In genomic region chr11:9120659-9121350, GRCh38 we compare ENCODE assay signal across 15 cellular contexts. TPM values are rescaled to one million over a fixed set of nuclear protein-coding genes. Genes with fewer than 3 reads are reported as not detected.
DNase-seq lines count a peak whose midpoint lies in the region; ATAC-seq, FAIRE-seq and TF ChIP-seq lines count a peak whose summit lies in the region.
"Had no signal": no experiment of that assay in that cellular context is flagged by ENCODE, and none has a peak within 500 bp of the region (broad histone marks: within the 10 kb centered on the region; RNA-seq: fewer than 3 reads in every experiment).

No MANE protein-coding gene starts in this region.

- WGBS in H1 (ENCODE audit: extremely low coverage in 1 of 2, insufficient coverage in 1 of 2, insufficient read length in 1 of 2, insufficient replicate concordance in 2 of 2, low coverage in 1 of 2, low lambda C conversion rate in 2 of 2, missing lambda C conversion rate in 1 of 2), 2 experiments: 46% methylated on average over 7 of the region's 7 CpGs; no CpG with 5 or more reads in 1 of the 2 experiments

- no peak overlapping the region for H3K4me3 Mint-ChIP-seq in neural crest cell

- no peaks in the 10 kb centered on the region for H3F3A ChIP-seq in MM.1S (ENCODE audit: insufficient read depth, low read length)

- POLR2A ChIA-PET in H1 (lab: Charles Lee; ENCODE audit: partially characterized antibody): no interaction called here

- TF ChIP-seq CTCF in MM.1S (IDR thresholded peaks at IDR 0.05; ENCODE audit: low read length) (peak; percentile 41), H1 (IDR thresholded peaks at IDR 0.05; ENCODE audit: control extremely low read depth in 1 of 3, insufficient read depth in 1 of 3, low read depth in 1 of 3, low read length in 3 of 3) (peak; percentile 84 to 99 (median 84)), neural crest cell (conservative IDR thresholded peaks at IDR 0.05) (peak; percentile 41)

- no peak for TF ChIP-seq POLR2A in H1 (IDR thresholded peaks at IDR 0.05; ENCODE audit: control extremely low read depth in 1 of 2, low read depth in 2 of 2, low read length in 2 of 2)

- peak overlapping the region; percentile 2; the same call in 1 of the 2 replicates for H2BK20ac ChIP-seq in H1 (ENCODE audit: low read length)

- H2BK15ac ChIP-seq in H1 (ENCODE audit: low read length): 0 out of 2 replicates have a peak overlapping the region, but pooled peaks have one; percentile 1

- H3K4me3 ChIP-seq in MM.1S (ENCODE audit: low read length) (no peak overlapping the region), H1 (ENCODE audit: extremely low read depth in 1 of 4, insufficient read depth in 2 of 4, low read depth in 3 of 4, low read length in 4 of 4) (0 out of 8 replicates have a peak overlapping the region, but pooled peaks of 1 of the 4 experiments have one; percentile 10)

- H4K20me1 ChIP-seq in MM.1S (ENCODE audit: insufficient read depth, low read length): no peaks in the 10 kb centered on the region
- H4K20me1 ChIP-seq in H1 (replicated peaks in 1 of 2; ENCODE audit: control insufficient read depth in 1 of 2, insufficient read depth in 2 of 2, low read length in 2 of 2): no peaks in the 10 kb centered on the region

- H3K4ac ChIP-seq in H1 (replicated peaks; ENCODE audit: insufficient read length, low read depth, low read length): no peak overlapping the region

- no peaks in the 10 kb centered on the region for H3K79me2 ChIP-seq in MM.1S (ENCODE audit: low read length)
- no peaks in the 10 kb centered on the region for H3K79me2 ChIP-seq in H1 (ENCODE audit: control insufficient read depth in 1 of 2, insufficient read depth in 2 of 2, low read length in 2 of 2)

- no peak; a peak in 1 of 3 replicates for TF ChIP-seq EP300 in H1 (IDR thresholded peaks at IDR 0.05; ENCODE audit: borderline replicate concordance in 1 of 2, low read depth in 2 of 2, low read length in 2 of 2)

- H3K56ac ChIP-seq in H1 (replicated peaks; ENCODE audit: insufficient read length, low read depth, low read length): no peak overlapping the region

- no peak for ATAC-seq in GM18867 (IDR thresholded peaks at IDR 0.05; ENCODE audit: unreplicated experiment)
- ATAC-seq: left ventricle myocardium superior had no signal

- H3K27me3 ChIP-seq in MM.1S (replicated peaks; ENCODE audit: insufficient read depth, low read length) (no peaks in the 10 kb centered on the region), H1 (replicated peaks in 1 of 4; ENCODE audit: control insufficient read depth in 3 of 4, extremely low read depth in 1 of 4, insufficient read depth in 3 of 4, low read length in 3 of 4) (no peaks in the 10 kb centered on the region)

- peak overlapping the region; percentile 56; the same call in 1 of the 2 replicates for H2BK12ac ChIP-seq in H1 (ENCODE audit: low read depth, low read length)

- DNase-seq in DMS53 (lab: John Stamatoyannopoulos, UW): peak; percentile 65
- no peak for DNase-seq in DMS53 treated with DMSO at 0.1 percent for 48 hours (lab: John Stamatoyannopoulos, UW; ENCODE audit: unreplicated experiment)
- DNase-seq in MM.1S: no peak
- peak; percentile 36 to 78 for DNase-seq in H1 (ENCODE audit: low read depth in 1 of 2, low spot score in 2 of 2)
- no peak for DNase-seq in neural crest cell (ENCODE audit: low read depth, low spot score)
- DNase-seq in activated CD4-positive, alpha-beta T cell treated with anti-CD3 and anti-CD28 coated beads for 48 hours: no peak
- no peak for DNase-seq in T-helper 1 cell
- DNase-seq: effector CD4-positive, alpha-beta T cell; left ventricle myocardium superior; NCI-H510A had no signal

- no peak overlapping the region for H3K18ac ChIP-seq in H1 (ENCODE audit: extremely low read depth, low read length)

- H3K23ac ChIP-seq in H1 (ENCODE audit: insufficient read length): no peak overlapping the region

- peak; percentile 48 to 68 for TF ChIP-seq RAD21 in H1 (IDR thresholded peaks at IDR 0.05 in 1 of 2, conservative IDR thresholded peaks at IDR 0.05 in 1 of 2; ENCODE audit: low read depth in 2 of 2, low read length in 2 of 2)

- no peak overlapping the region for H2AK5ac ChIP-seq in H1 (ENCODE audit: low read depth, low read length)

- no peak overlapping the region for H4K8ac ChIP-seq in H1 (ENCODE audit: extremely low read depth, insufficient read depth, low read length)

- H3K27ac Mint-ChIP-seq in neural crest cell (ENCODE audit: unreplicated experiment): no peak overlapping the region

- H3K4me2 ChIP-seq in MM.1S (ENCODE audit: low read depth, low read length) (no peak overlapping the region), H1 (ENCODE audit: insufficient read depth in 1 of 2, low read depth in 2 of 2, low read length in 2 of 2) (peak overlapping the region; percentile 18 to 51; a peak in 3 of 4 replicates)

- H3K36me3 ChIP-seq in MM.1S (replicated peaks; ENCODE audit: insufficient read depth, low read length): no peaks in the 10 kb centered on the region
- H3K36me3 ChIP-seq in H1 (ENCODE audit: control insufficient read depth in 2 of 4, insufficient read depth in 4 of 4, low read length in 3 of 4): no peaks in the 10 kb centered on the region

- H3K9me3 ChIP-seq in MM.1S (replicated peaks; ENCODE audit: insufficient read depth, low read length): no peaks in the 10 kb centered on the region
- H3K9me3 ChIP-seq in H1 (ENCODE audit: insufficient read depth in 2 of 2, low read depth in 1 of 2, low read length in 1 of 2): no peaks in the 10 kb centered on the region

- H2BK5ac ChIP-seq in H1 (ENCODE audit: low read depth, low read length): peak overlapping the region; percentile 60; the same call in 1 of the 2 replicates

- H3K79me1 ChIP-seq in H1 (ENCODE audit: low read depth, low read length): no peaks in the 10 kb centered on the region

- H2BK120ac ChIP-seq in H1 (replicated peaks; ENCODE audit: low read depth, low read length): peak overlapping the region; percentile 45

- peak; percentile 95 for FAIRE-seq in H1 (lab: Jason Lieb, UNC)
- FAIRE-seq: A204.1, GM12891 had no signal

- CTCF ChIA-PET in H1 (lab: Charles Lee; ENCODE audit: partially characterized antibody): interaction anchor here (0.6 to 13.0 kb wide), 11 partner anchors 8 to 106 kb away, joined by 3 to 103 read pairs (median 5); no protein-coding TSS in a partner anchor

- no peaks in the 10 kb centered on the region for H3K4me1 ChIP-seq in MM.1S (ENCODE audit: low read length)
- H3K4me1 ChIP-seq in H1 (replicated peaks in 1 of 4; ENCODE audit: control insufficient read depth in 3 of 4, insufficient read depth in 4 of 4, low read length in 3 of 4): peaks cover 4 to 9% (median 5%) of the 10 kb centered on the region in 4 experiments; a peak in 5 of 7 replicates

- no peaks in the 10 kb centered on the region for H3K23me2 ChIP-seq in H1 (ENCODE audit: low read depth, low read length)

- H3K9ac ChIP-seq in MM.1S (ENCODE audit: low read length) (no peak overlapping the region), H1 (replicated peaks in 1 of 4; ENCODE audit: extremely low read depth in 1 of 4, low read depth in 3 of 4, low read length in 3 of 4) (no peak overlapping the region)

- H3K4me1 Mint-ChIP-seq in neural crest cell: peaks cover 5% of the 10 kb centered on the region

- H2AFZ ChIP-seq in MM.1S (ENCODE audit: low read length) (no peak overlapping the region), H1 (ENCODE audit: low read length) (0 out of 2 replicates have a peak overlapping the region, but pooled peaks have one; percentile 1)

- H3K14ac ChIP-seq in H1 (ENCODE audit: insufficient read length): no peak overlapping the region

- H3K27ac ChIP-seq in MM.1S (ENCODE audit: low read length) (no peak overlapping the region), H1 (ENCODE audit: low read depth, low read length) (no peak overlapping the region)
- H3K27ac ChIP-seq: HL-60, VCaP had no signal

- H4K5ac ChIP-seq in H1 (ENCODE audit: insufficient read length, low read depth, low read length): peak overlapping the region; percentile 31

- H3K9me2 ChIP-seq in MM.1S (replicated peaks; ENCODE audit: insufficient read depth, low read length): no peaks in the 10 kb centered on the region

- peak overlapping the region; percentile 22 for H4K91ac ChIP-seq in H1 (replicated peaks; ENCODE audit: insufficient read length, low read length)

- H3K9me3 Mint-ChIP-seq in neural crest cell: no peaks in the 10 kb centered on the region

- peaks cover 9% of the 10 kb centered on the region for H3K36me3 Mint-ChIP-seq in neural crest cell (ENCODE audit: low read depth)

- no peaks in the 10 kb centered on the region for H3K27me3 Mint-ChIP-seq in neural crest cell (ENCODE audit: low read depth)

TF ChIP-seq in H1, 55 proteins besides CTCF, POLR2A, EP300 and RAD21:
- TF ChIP-seq KDM4A (IDR thresholded peaks at IDR 0.05; ENCODE audit: low read depth, low read length, severe bottlenecking) (peak; percentile 15), ASH2L (IDR thresholded peaks at IDR 0.05; ENCODE audit: low read length) (peak; percentile 30), CREB1 (IDR thresholded peaks at IDR 0.05) (peak; percentile 36; the same call in 1 of the 2 replicates), GTF2F1 (IDR thresholded peaks at IDR 0.05; ENCODE audit: borderline replicate concordance, low read depth, low read length) (no peak), RBBP5 (IDR thresholded peaks at IDR 0.05; ENCODE audit: borderline replicate concordance, low read depth, low read length) (no peak)

RNA-seq across cellular contexts. Expression of gene SCUBE2, which starts 29.4 kb away (rescaled TPM):
- total RNA-seq in H1 (2021; fragmentation: NEBNext Ultra II Directional; extraction: Animal tissue kit (Norgen Biotek cat#: 25700)): 0.42 and 1.2 TPM in 2 replicates
- polyA plus RNA-seq in H1 (2011; rRNA removed): 0.29 and 1.1 TPM in 2 replicates
- polyA plus RNA-seq in H1 (2011; cell fraction: cytosol; rRNA removed): 0.63 TPM
- polyA plus RNA-seq in H1 (2011; cell fraction: nucleus; rRNA removed): 0.90 TPM
- polyA plus RNA-seq in H1 (2012, experiment 1 of 2): 1.1 to 2.0 TPM (median 1.8 TPM) in 4 replicates
- polyA plus RNA-seq in H1 (2012, experiment 2 of 2): 0.26 TPM
- 0.61 TPM for polyA plus RNA-seq in H1 (2013, experiment 1 of 2)
- polyA plus RNA-seq in H1 (2013, experiment 2 of 2): 0.31 TPM
- polyA minus RNA-seq in H1 (2011; rRNA and poly(A)+ RNA removed): 0.50 and 2.0 TPM in 2 replicates
- not detected for polyA minus RNA-seq in H1 (2011; cell fraction: cytosol; rRNA and poly(A)+ RNA removed)
- 0.20 TPM for polyA minus RNA-seq in H1 (2011; cell fraction: nucleus; rRNA and poly(A)+ RNA removed)
- total RNA-seq in neural crest cell: 7.5 and 11.0 TPM in 2 replicates

Comparison
In these comparisons a context has a peak if more than half of its experiments do, and no peak if none do; other contexts are left out.
1. DNase-seq: peak in DMS53 (single experiment) and H1 (2 of 2); none in DMS53 treated with DMSO at 0.1 percent for 48 hours (single experiment), MM.1S (single experiment), neural crest cell (single experiment), activated CD4-positive, alpha-beta T cell treated with anti-CD3 and anti-CD28 coated beads for 48 hours (single experiment) and T-helper 1 cell (0 of 5).
2. Peak in every context shown above with its lines, with median percentiles within 50 percentile points of each other: CTCF ChIP-seq.